8 cellular contexts compared by ENCODE assay signal in the genomic region with DNA sequence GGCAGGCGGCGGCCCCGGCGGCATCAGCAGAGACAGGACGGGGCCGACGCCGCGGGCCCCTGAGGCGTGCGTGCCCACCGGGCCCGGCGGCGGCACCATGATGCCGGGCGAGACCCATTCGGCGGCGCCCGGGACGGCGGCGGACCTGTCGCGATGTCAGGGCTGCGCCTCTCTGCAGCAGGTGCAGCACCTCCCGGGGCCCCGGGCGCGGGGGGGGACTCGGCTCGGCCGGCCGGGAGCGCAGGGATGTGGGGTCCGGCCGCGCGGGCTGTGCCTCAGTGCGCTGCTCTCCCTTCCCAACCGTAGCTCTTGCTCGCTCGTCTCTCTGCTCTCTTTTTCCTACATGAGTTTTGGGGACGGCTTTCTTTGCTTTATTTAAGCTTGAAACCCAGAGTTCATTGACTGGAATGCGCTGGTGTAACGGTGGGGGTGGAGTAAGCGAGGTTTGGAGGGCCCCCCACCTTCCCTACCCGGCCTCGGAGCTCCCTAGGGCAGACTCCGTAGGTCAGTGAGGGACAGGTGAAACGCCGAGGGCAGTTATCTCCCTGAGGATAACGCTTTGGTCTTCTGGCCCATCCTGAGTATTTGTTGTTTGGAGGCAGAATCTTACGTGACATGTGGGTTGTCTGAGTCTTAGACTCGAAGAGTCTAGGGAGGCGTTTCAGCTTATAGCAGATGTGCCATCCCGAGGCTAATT. TPM values are rescaled to one million over a fixed set of nuclear protein-coding genes. Genes with fewer than 3 reads are reported as not detected.
DNase-seq lines count a peak whose midpoint lies in the region; ATAC-seq and TF ChIP-seq lines count a peak whose summit lies in the region.

No MANE protein-coding gene starts in this region.

- WGBS in right lobe of liver (ENCODE audit: insufficient coverage, low coverage, low lambda C conversion rate, missing lambda C conversion rate) = 2% methylated on average over 16 of the region's 58 CpGs

- no peaks in the 10 kb centered on the region for H3K36me3 ChIP-seq in HUES6 (ENCODE audit: control insufficient read depth, insufficient read depth, low read length)
- no peaks in the 10 kb centered on the region for H3K36me3 ChIP-seq in right lobe of liver
- H3K36me3 ChIP-seq in tibial artery = no peaks in the 10 kb centered on the region

- peaks cover 26% of the 10 kb centered on the region for H3K4me1 ChIP-seq in HUES6 (ENCODE audit: control insufficient read depth, insufficient read depth, low read length)
- peaks cover 0 to 26% (median 10%) of the 10 kb centered on the region in 4 donors for H3K4me1 ChIP-seq in right lobe of liver
- H3K4me1 ChIP-seq in tibial artery = peaks cover 0 to 60% (median 33%) of the 10 kb centered on the region in 4 donors

- no peaks in the 10 kb centered on the region for H3K9me3 ChIP-seq in HUES6 (ENCODE audit: control insufficient read depth, insufficient read depth, low read depth, low read length)
- no peaks in the 10 kb centered on the region for H3K9me3 ChIP-seq in right lobe of liver
- no peaks in the 10 kb centered on the region for H3K9me3 ChIP-seq in tibial artery

- H3K4me3 ChIP-seq in HUES6 (ENCODE audit: low read depth, low read length) (peak overlapping the region; percentile 91), astrocyte of the cerebellum (ENCODE audit: low read depth, low read length) (peak overlapping the region; percentile 68), right lobe of liver (peak overlapping the region; percentile 92 to 95 (median 93)), tibial artery (peak overlapping the region; percentile 75 to 98)

- no peak for TF ChIP-seq POLR2A in right lobe of liver (IDR thresholded peaks at IDR 0.05)

- H3K27ac ChIP-seq in HUES6 (ENCODE audit: low read depth, low read length) (peak overlapping the region; percentile 96; the same call in 1 of the 2 replicates), right lobe of liver (peak overlapping the region; percentile 89 to 99 (median 99)), tibial artery (peak overlapping the region; percentile 83 to 91)

- in situ Hi-C loops in astrocyte of the cerebellum (cut with HindIII; ENCODE audit: low sequenced_read_pairs) = no loop called here

- ATAC-seq in GM21447 (IDR thresholded peaks at IDR 0.05; ENCODE audit: unreplicated experiment) = peak; percentile 7
- ATAC-seq in right lobe of liver = peak in 1 of 4 donors; percentile 1

- TF ChIP-seq CTCF in astrocyte of the cerebellum (IDR thresholded peaks at IDR 0.05; ENCODE audit: low read depth, low read length, missing control alignments) = no peak
- no peak for TF ChIP-seq CTCF in right lobe of liver (IDR thresholded peaks at IDR 0.05)
- no peak for TF ChIP-seq CTCF in tibial artery (IDR thresholded peaks at IDR 0.05)

- H3K27me3 ChIP-seq in HUES6 (ENCODE audit: control insufficient read depth, insufficient read depth, low read length) (no peaks in the 10 kb centered on the region), right lobe of liver (no peaks in the 10 kb centered on the region), tibial artery (no peaks in the 10 kb centered on the region)

- peak overlapping the region; percentile 98 for H3K9ac ChIP-seq in HUES6 (ENCODE audit: low read length)

- DNase-seq in EH (ENCODE audit: low read depth) (peak; percentile 3), astrocyte of the cerebellum (ENCODE audit: low read depth) (no peak), right lobe of liver (no peak), tibial artery (no peak), NCI-H146 (lab: John Stamatoyannopoulos, UW) (no peak), COLO829 (ENCODE audit: low spot score) (no peak)

- intact Hi-C loops in right lobe of liver (cut with DNase I) = no loop called here
- intact Hi-C loops in tibial artery (cut with DNase I; ENCODE audit: low total_unique reads) = no loop called here

RNA-seq across cellular contexts. Expression of gene ICE1, which starts 0.5 kb away (rescaled TPM):
- total RNA-seq in right lobe of liver = 10 to 100 TPM in 4 of 6 experiments, 1 to 10 TPM in 2; 8.2 to 10.7 (median 10.4) TPM
